1 cellular context compared by ENCODE assay signal in genomic region chr12:118357327-118358007, GRCh38.
A peak's percentile ranks its signal among the peaks of the same experiment; 100 is the strongest.
TF ChIP-seq lines count a peak whose summit lies in the region.

No MANE protein-coding gene starts in this region.

TF ChIP-seq in GM12878, 131 proteins besides CTCF, POLR2A, EP300 and RAD21 (continued from another document):
- TF ChIP-seq E4F1 (IDR thresholded peaks at IDR 0.05; ENCODE audit: borderline replicate concordance, partially characterized antibody) (no peak), TARDBP (IDR thresholded peaks at IDR 0.05; ENCODE audit: borderline replicate concordance) (no peak), ZNF207 (IDR thresholded peaks at IDR 0.05; ENCODE audit: borderline replicate concordance) (no peak), HDAC6 (IDR thresholded peaks at IDR 0.05; ENCODE audit: unreplicated experiment) (no peak), SREBF2 (IDR thresholded peaks at IDR 0.05; ENCODE audit: low read length) (no peak), MYC (IDR thresholded peaks at IDR 0.05; ENCODE audit: insufficient read depth, insufficient read length, insufficient replicate concordance, low read length, severe bottlenecking) (no peak), IKZF1 (conservative IDR thresholded peaks at IDR 0.05) (peak; percentile 44), ELK1 (IDR thresholded peaks at IDR 0.05; ENCODE audit: low read depth, low read length) (no peak), BCL11A (IDR thresholded peaks at IDR 0.05; ENCODE audit: low read depth, low read length) (no peak), USF1 (IDR thresholded peaks at IDR 0.05; ENCODE audit: borderline replicate concordance, extremely low read length, insufficient read depth, low read depth, low read length) (no peak), MXI1 (IDR thresholded peaks at IDR 0.05; ENCODE audit: low read depth, low read length) (peak; percentile 94), SUZ12 (IDR thresholded peaks at IDR 0.05; ENCODE audit: unreplicated experiment) (no peak)
TF ChIP-seq in GM12878: peak in this region for 35.
